1 cellular context compared by ENCODE assay signal in the genomic region with DNA sequence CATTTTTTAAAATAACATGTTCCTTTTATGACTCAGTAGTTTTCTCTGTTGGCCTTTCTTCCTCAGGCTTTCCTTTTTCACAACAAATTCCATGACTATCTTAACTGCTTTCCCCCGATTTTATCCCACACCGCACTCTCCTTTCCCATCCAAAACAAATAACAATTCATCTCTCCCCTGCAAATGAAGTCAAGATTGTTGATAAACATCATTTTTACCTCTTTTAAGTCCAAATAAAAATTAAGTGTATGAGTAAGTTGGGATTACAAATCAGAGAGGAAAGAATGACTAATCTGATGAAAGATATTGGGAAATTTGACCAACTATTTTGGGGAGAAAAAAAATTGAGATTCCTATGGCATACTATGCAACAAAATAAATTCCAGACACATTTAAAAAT.
TF ChIP-seq lines count a peak whose summit lies in the region.

No MANE protein-coding gene starts in this region.

TF ChIP-seq in SK-N-SH, 30 proteins besides CTCF, POLR2A, EP300 and RAD21 (continued from another document):
- TF ChIP-seq PBX3 (IDR thresholded peaks at IDR 0.05) (peak; percentile 91), RXRA (IDR thresholded peaks at IDR 0.05; ENCODE audit: borderline replicate concordance, low read depth) (peak; percentile 72; the same call in 1 of the 2 replicates), GATA2 (CRISPR knock-in tag; IDR thresholded peaks at IDR 0.05) (no peak), POLR2AphosphoS5 (IDR thresholded peaks at IDR 0.05; ENCODE audit: low read depth, low read length) (peak; percentile 49; the same call in 1 of the 2 replicates), SMC3 (IDR thresholded peaks at IDR 0.05; ENCODE audit: low read depth, low read length) (no peak), TCF12 (IDR thresholded peaks at IDR 0.05) (peak; percentile 90), GABPA (IDR thresholded peaks at IDR 0.05; ENCODE audit: low read depth) (no peak), ELF1 (IDR thresholded peaks at IDR 0.05) (no peak), RCOR1 (IDR thresholded peaks at IDR 0.05; ENCODE audit: low read length) (no peak), NFIC (IDR thresholded peaks at IDR 0.05; ENCODE audit: borderline replicate concordance) (peak; percentile 96), JUND (IDR thresholded peaks at IDR 0.05) (peak; percentile 90), TAF1 (IDR thresholded peaks at IDR 0.05; ENCODE audit: borderline replicate concordance, low read depth, low read length) (no peak), EZH2phosphoT487 (IDR thresholded peaks at IDR 0.05; ENCODE audit: borderline replicate concordance, low read depth) (no peak), FOXM1 (IDR thresholded peaks at IDR 0.05; ENCODE audit: low read depth) (peak; percentile 84; the same call in 1 of the 2 replicates), SIN3A (IDR thresholded peaks at IDR 0.05; ENCODE audit: borderline replicate concordance, low read depth, low read length) (no peak), RFX5 (IDR thresholded peaks at IDR 0.05; ENCODE audit: low read length) (no peak), NRF1 (IDR thresholded peaks at IDR 0.05; ENCODE audit: low read depth, low read length) (no peak), FOSL2 (IDR thresholded peaks at IDR 0.05; ENCODE audit: borderline replicate concordance, low read depth) (peak; percentile 75), MXI1 (IDR thresholded peaks at IDR 0.05; ENCODE audit: low read depth, low read length) (no peak), YY1 (IDR thresholded peaks at IDR 0.05; ENCODE audit: low read depth) (no peak), TEAD4 (IDR thresholded peaks at IDR 0.05; ENCODE audit: borderline replicate concordance, insufficient read depth) (peak; percentile 79)
- TF ChIP-seq, protein P1, sequence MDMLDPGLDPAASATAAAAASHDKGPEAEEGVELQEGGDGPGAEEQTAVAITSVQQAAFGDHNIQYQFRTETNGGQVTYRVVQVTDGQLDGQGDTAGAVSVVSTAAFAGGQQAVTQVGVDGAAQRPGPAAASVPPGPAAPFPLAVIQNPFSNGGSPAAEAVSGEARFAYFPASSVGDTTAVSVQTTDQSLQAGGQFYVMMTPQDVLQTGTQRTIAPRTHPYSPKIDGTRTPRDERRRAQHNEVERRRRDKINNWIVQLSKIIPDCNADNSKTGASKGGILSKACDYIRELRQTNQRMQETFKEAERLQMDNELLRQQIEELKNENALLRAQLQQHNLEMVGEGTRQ (IDR thresholded peaks at IDR 0.05; ENCODE audit: borderline replicate concordance, low read depth, low read length) = no peak
- TF ChIP-seq, protein P2, sequence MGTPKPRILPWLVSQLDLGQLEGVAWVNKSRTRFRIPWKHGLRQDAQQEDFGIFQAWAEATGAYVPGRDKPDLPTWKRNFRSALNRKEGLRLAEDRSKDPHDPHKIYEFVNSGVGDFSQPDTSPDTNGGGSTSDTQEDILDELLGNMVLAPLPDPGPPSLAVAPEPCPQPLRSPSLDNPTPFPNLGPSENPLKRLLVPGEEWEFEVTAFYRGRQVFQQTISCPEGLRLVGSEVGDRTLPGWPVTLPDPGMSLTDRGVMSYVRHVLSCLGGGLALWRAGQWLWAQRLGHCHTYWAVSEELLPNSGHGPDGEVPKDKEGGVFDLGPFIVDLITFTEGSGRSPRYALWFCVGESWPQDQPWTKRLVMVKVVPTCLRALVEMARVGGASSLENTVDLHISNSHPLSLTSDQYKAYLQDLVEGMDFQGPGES (IDR thresholded peaks at IDR 0.05; ENCODE audit: low read depth, low read length) = no peak
- TF ChIP-seq, protein P3, sequence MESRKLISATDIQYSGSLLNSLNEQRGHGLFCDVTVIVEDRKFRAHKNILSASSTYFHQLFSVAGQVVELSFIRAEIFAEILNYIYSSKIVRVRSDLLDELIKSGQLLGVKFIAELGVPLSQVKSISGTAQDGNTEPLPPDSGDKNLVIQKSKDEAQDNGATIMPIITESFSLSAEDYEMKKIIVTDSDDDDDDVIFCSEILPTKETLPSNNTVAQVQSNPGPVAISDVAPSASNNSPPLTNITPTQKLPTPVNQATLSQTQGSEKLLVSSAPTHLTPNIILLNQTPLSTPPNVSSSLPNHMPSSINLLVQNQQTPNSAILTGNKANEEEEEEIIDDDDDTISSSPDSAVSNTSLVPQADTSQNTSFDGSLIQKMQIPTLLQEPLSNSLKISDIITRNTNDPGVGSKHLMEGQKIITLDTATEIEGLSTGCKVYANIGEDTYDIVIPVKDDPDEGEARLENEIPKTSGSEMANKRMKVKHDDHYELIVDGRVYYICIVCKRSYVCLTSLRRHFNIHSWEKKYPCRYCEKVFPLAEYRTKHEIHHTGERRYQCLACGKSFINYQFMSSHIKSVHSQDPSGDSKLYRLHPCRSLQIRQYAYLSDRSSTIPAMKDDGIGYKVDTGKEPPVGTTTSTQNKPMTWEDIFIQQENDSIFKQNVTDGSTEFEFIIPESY (IDR thresholded peaks at IDR 0.05; ENCODE audit: borderline replicate concordance, low read depth) = peak; percentile 71; the same call in 1 of the 2 replicates
- TF ChIP-seq, protein P4, sequence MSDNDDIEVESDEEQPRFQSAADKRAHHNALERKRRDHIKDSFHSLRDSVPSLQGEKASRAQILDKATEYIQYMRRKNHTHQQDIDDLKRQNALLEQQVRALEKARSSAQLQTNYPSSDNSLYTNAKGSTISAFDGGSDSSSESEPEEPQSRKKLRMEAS (IDR thresholded peaks at IDR 0.05; ENCODE audit: low read depth) = no peak
- TF ChIP-seq, protein P5, sequence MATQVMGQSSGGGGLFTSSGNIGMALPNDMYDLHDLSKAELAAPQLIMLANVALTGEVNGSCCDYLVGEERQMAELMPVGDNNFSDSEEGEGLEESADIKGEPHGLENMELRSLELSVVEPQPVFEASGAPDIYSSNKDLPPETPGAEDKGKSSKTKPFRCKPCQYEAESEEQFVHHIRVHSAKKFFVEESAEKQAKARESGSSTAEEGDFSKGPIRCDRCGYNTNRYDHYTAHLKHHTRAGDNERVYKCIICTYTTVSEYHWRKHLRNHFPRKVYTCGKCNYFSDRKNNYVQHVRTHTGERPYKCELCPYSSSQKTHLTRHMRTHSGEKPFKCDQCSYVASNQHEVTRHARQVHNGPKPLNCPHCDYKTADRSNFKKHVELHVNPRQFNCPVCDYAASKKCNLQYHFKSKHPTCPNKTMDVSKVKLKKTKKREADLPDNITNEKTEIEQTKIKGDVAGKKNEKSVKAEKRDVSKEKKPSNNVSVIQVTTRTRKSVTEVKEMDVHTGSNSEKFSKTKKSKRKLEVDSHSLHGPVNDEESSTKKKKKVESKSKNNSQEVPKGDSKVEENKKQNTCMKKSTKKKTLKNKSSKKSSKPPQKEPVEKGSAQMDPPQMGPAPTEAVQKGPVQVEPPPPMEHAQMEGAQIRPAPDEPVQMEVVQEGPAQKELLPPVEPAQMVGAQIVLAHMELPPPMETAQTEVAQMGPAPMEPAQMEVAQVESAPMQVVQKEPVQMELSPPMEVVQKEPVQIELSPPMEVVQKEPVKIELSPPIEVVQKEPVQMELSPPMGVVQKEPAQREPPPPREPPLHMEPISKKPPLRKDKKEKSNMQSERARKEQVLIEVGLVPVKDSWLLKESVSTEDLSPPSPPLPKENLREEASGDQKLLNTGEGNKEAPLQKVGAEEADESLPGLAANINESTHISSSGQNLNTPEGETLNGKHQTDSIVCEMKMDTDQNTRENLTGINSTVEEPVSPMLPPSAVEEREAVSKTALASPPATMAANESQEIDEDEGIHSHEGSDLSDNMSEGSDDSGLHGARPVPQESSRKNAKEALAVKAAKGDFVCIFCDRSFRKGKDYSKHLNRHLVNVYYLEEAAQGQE (IDR thresholded peaks at IDR 0.05; ENCODE audit: low read depth, low read length) = no peak
- TF ChIP-seq, protein P6, sequence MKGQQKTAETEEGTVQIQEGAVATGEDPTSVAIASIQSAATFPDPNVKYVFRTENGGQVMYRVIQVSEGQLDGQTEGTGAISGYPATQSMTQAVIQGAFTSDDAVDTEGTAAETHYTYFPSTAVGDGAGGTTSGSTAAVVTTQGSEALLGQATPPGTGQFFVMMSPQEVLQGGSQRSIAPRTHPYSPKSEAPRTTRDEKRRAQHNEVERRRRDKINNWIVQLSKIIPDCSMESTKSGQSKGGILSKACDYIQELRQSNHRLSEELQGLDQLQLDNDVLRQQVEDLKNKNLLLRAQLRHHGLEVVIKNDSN (IDR thresholded peaks at IDR 0.05; ENCODE audit: borderline replicate concordance, low read depth) = no peak
